In the genomic region with DNA sequence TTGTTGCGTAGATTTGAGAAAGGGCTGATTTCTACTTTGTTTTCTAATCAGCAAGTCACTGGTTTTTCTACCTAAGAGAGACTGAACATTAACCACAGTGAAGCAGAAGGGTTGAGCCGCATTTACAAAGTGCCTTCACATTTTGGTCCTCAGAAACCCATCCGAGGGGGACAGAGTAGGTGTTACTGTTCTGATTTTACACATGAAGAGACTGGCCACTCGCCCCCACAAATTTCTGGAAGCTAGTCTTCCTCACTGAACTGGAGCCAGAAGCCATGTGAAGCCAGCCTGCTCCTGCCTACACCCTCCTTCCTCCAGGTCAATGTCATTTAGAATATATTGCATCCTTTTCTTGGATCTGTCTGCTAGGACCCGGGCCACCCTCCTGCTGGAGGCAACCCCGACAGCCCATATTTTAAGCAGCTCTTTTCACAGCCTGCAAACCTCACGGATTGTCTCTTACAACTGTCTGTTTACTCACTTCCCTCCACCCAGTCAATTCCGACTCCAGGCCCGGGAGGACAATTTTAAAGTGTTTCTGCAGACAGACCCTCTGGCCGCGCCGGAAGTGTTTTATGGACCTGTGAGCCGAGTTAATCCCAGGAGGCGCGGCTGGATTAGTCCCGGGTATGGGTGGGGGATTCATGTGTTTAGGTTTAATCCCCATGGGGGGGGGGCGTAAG, we compare ENCODE assay signal across 8 cellular contexts.
A peak's percentile ranks its signal among the peaks of the same experiment; 100 is the strongest.
DNase-seq lines count a peak whose midpoint lies in the region; ATAC-seq and TF ChIP-seq lines count a peak whose summit lies in the region.

No MANE protein-coding gene starts in this region.

- TF ChIP-seq CTCF in heart right ventricle (IDR thresholded peaks at IDR 0.05): no peak

- 38 to 43% methylated on average over 17 of the region's 17 CpGs for WGBS in heart right ventricle, 2 donors
- under 1% methylated on average over 11 of the region's 17 CpGs for WGBS in mesenchymal stem cell

- H3K4me3 ChIP-seq in heart right ventricle: peak overlapping the region; percentile 18 to 69 (median 56)
- peak overlapping the region in 1 of 2 experiments; percentile 72 for H3K4me3 ChIP-seq in mesenchymal stem cell (ENCODE audit: insufficient read depth in 1 of 2, low read depth in 1 of 2, low read length in 2 of 2)

- H2BK12ac ChIP-seq in mesenchymal stem cell (ENCODE audit: low read length in 2 of 2): no peak overlapping the region

- peaks cover 0 to 82% (median 38%) of the 10 kb centered on the region in 9 donors for H3K4me1 ChIP-seq in heart right ventricle
- peaks cover 41% of the 10 kb centered on the region for H3K4me1 ChIP-seq in mesenchymal stem cell (ENCODE audit: control insufficient read depth, insufficient read depth, low read depth, low read length)

- H2AFZ ChIP-seq in mesenchymal stem cell (ENCODE audit: low read depth, low read length): no peak overlapping the region

- H3K9me3 ChIP-seq in heart right ventricle (peaks cover 0 to 5% (median 0%) of the 10 kb centered on the region in 11 donors), mesenchymal stem cell (ENCODE audit: control insufficient read depth, low read length) (no peaks in the 10 kb centered on the region)

- peak in 1 of 2 donors; percentile 24 for DNase-seq in heart right ventricle
- DNase-seq in left cardiac atrium: no peak
- DNase-seq in activated T-helper 2 cell treated with anti-CD3 and anti-CD28 coated beads, Interferon-gamma antibody, Interleukin-2, Interleukin-4, amounts not matched to agents 10 μg/mL and 5 μg/mL and 100 μg/mL, durations not matched to agents 14 hours and 24 hours and 36 hours (ENCODE audit: low spot score): no peak
- peak; percentile 69 for DNase-seq in mesenchymal stem cell
- DNase-seq in NCI-H446 (lab: John Stamatoyannopoulos, UW): no peak
- DNase-seq in NOMO-1 treated with dmso at 0.1 percent for 144 hours (lab: John Stamatoyannopoulos, UW; ENCODE audit: unreplicated experiment): no peak
- no peak for DNase-seq in GDM1 (lab: John Stamatoyannopoulos, UW)

- peak overlapping the region; percentile 98 for H4K91ac ChIP-seq in mesenchymal stem cell (ENCODE audit: low read length)

- no peak overlapping the region for H2BK5ac ChIP-seq in mesenchymal stem cell (ENCODE audit: low read depth, low read length, poor library complexity, severe bottlenecking)

- no peaks in the 10 kb centered on the region for H3K9me3 Mint-ChIP-seq in activated T-helper 2 cell treated with anti-CD3 and anti-CD28 coated beads, Interferon-gamma antibody, Interleukin-2, Interleukin-4, amounts not matched to agents 10 μg/mL and 5 μg/mL and 100 μg/mL, durations not matched to agents 14 hours and 24 hours and 36 hours

- H3K79me1 ChIP-seq in mesenchymal stem cell (replicated peaks; ENCODE audit: low read length, poor library complexity, severe bottlenecking): peaks cover 2% of the 10 kb centered on the region

- peak overlapping the region; percentile 85 for H4K8ac ChIP-seq in mesenchymal stem cell (ENCODE audit: low read length)

- no peak overlapping the region for H3K23ac ChIP-seq in mesenchymal stem cell (ENCODE audit: low read length in 2 of 2)

- H3K4ac ChIP-seq in mesenchymal stem cell (ENCODE audit: low read depth in 1 of 2, low read length in 2 of 2): peak overlapping the region; percentile 6 to 69

- H3K9ac ChIP-seq in mesenchymal stem cell (ENCODE audit: low read length): peak overlapping the region; percentile 76

- H3K14ac ChIP-seq in mesenchymal stem cell (ENCODE audit: low read length in 2 of 2): no peak overlapping the region

- H3K4me2 ChIP-seq in mesenchymal stem cell (ENCODE audit: low read length, poor library complexity, severe bottlenecking): peak overlapping the region; percentile 74

- peak overlapping the region; percentile 81 for H3K4me3 Mint-ChIP-seq in activated T-helper 2 cell treated with anti-CD3 and anti-CD28 coated beads, Interferon-gamma antibody, Interleukin-2, Interleukin-4, amounts not matched to agents 10 μg/mL and 5 μg/mL and 100 μg/mL, durations not matched to agents 14 hours and 24 hours and 36 hours (ENCODE audit: low read depth)

- H3K27ac Mint-ChIP-seq in activated T-helper 2 cell treated with anti-CD3 and anti-CD28 coated beads, Interferon-gamma antibody, Interleukin-2, Interleukin-4, amounts not matched to agents 10 μg/mL and 5 μg/mL and 100 μg/mL, durations not matched to agents 14 hours and 24 hours and 36 hours: peak overlapping the region; percentile 94

- ATAC-seq in heart right ventricle (no peak), left cardiac atrium (no peak), HG02642 (IDR thresholded peaks at IDR 0.05; ENCODE audit: poor library complexity, unreplicated experiment) (no peak)

- H3K27me3 Mint-ChIP-seq in activated T-helper 2 cell treated with anti-CD3 and anti-CD28 coated beads, Interferon-gamma antibody, Interleukin-2, Interleukin-4, amounts not matched to agents 10 μg/mL and 5 μg/mL and 100 μg/mL, durations not matched to agents 14 hours and 24 hours and 36 hours (ENCODE audit: low read depth): no peaks in the 10 kb centered on the region

- H3K18ac ChIP-seq in mesenchymal stem cell (ENCODE audit: low read depth in 1 of 2, low read length in 2 of 2): peak overlapping the region; percentile 92 to 93

- H3K36me3 ChIP-seq in heart right ventricle (no peaks in the 10 kb centered on the region), mesenchymal stem cell (ENCODE audit: control insufficient read depth in 1 of 2, insufficient read depth in 2 of 2, low read depth in 1 of 2, low read length in 2 of 2) (no peaks in the 10 kb centered on the region)

- intact Hi-C loops in heart right ventricle (cut with DNase I): loop anchor here in 7 of 10 donors (5.0 to 10.0 kb wide), 6 partner anchors 64 to 436 kb away; a partner anchor contains a TSS
- intact Hi-C loops in left cardiac atrium (cut with DNase I): loop anchor here in 1 of 2 donors (10.0 kb wide), 2 partner anchors 94 to 156 kb away; no protein-coding TSS in a partner anchor
- intact Hi-C loops in activated T-helper 2 cell treated with anti-CD3 and anti-CD28 coated beads, Interferon-gamma antibody, Interleukin-2, Interleukin-4, amounts not matched to agents 10 μg/mL and 5 μg/mL and 100 μg/mL, durations not matched to agents 14 hours and 24 hours and 36 hours (cut with micrococcal nuclease): loop anchor here (5.0 to 10.0 kb wide), 7 partner anchors 159 to 1364 kb away; no protein-coding TSS in a partner anchor

- no peak overlapping the region for H2AK5ac ChIP-seq in mesenchymal stem cell (ENCODE audit: low read length, severe bottlenecking)

- H3K27ac ChIP-seq in heart right ventricle (peak overlapping the region; percentile 82 to 99 (median 91)), mesenchymal stem cell (ENCODE audit: low read length, poor library complexity, severe bottlenecking) (peak overlapping the region; percentile 59)

- H2BK15ac ChIP-seq in mesenchymal stem cell (ENCODE audit: low read depth, poor library complexity, severe bottlenecking): peak overlapping the region; percentile 69

- H3K36me3 Mint-ChIP-seq in activated T-helper 2 cell treated with anti-CD3 and anti-CD28 coated beads, Interferon-gamma antibody, Interleukin-2, Interleukin-4, amounts not matched to agents 10 μg/mL and 5 μg/mL and 100 μg/mL, durations not matched to agents 14 hours and 24 hours and 36 hours (ENCODE audit: low read depth): peaks cover 8% of the 10 kb centered on the region

- H3K4me1 Mint-ChIP-seq in activated T-helper 2 cell treated with anti-CD3 and anti-CD28 coated beads, Interferon-gamma antibody, Interleukin-2, Interleukin-4, amounts not matched to agents 10 μg/mL and 5 μg/mL and 100 μg/mL, durations not matched to agents 14 hours and 24 hours and 36 hours (ENCODE audit: low read depth): peaks cover 42% of the 10 kb centered on the region

- H3K27me3 ChIP-seq in heart right ventricle (peaks cover 0 to 100% (median 0%) of the 10 kb centered on the region in 7 donors), mesenchymal stem cell (ENCODE audit: control insufficient read depth in 1 of 2, insufficient read depth in 1 of 2, low read length in 2 of 2) (peaks cover 0 to 61% of the 10 kb centered on the region in 2 experiments)

- peak overlapping the region; percentile 79 for H2BK120ac ChIP-seq in mesenchymal stem cell (ENCODE audit: low read depth, low read length)
